ENCODE assay signal across 8 cellular contexts in the genomic region with DNA sequence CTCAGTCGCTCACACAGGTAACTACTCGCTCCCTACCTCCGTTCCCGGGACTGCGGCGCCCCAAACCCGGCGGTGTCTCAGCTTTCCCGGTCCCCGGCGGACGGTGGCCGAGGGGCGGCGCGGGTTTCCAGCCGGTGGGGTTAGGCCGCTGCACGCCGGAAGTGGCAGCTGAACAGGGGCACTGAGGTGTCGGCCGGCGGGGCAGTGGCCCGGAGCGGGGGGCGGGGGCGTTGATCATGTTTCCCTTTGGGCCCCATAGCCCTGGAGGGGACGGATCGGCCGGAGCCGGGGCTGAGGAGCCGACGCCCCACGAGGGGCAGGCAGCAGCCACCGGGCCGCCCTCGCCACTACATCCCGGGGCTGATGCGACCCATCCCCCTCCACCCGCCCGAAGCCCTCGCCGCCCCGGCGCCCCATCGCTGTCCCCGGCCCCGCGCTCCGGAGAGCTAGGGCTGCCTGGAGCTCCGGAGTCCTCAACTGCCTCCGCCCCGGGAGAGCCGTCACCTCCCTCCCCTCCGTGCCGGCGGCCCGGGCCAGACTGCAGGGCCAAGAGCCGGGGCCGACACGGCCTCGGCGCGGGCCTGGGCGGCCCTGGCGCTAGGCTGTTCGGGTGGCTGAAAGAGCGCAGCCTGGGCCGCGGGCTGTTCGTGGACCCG. TPM values are rescaled to one million over a fixed set of nuclear protein-coding genes. Genes with fewer than 3 reads are reported as not detected.
DNase-seq lines count a peak whose midpoint lies in the region; ATAC-seq and TF ChIP-seq lines count a peak whose summit lies in the region.

A gene with protein sequence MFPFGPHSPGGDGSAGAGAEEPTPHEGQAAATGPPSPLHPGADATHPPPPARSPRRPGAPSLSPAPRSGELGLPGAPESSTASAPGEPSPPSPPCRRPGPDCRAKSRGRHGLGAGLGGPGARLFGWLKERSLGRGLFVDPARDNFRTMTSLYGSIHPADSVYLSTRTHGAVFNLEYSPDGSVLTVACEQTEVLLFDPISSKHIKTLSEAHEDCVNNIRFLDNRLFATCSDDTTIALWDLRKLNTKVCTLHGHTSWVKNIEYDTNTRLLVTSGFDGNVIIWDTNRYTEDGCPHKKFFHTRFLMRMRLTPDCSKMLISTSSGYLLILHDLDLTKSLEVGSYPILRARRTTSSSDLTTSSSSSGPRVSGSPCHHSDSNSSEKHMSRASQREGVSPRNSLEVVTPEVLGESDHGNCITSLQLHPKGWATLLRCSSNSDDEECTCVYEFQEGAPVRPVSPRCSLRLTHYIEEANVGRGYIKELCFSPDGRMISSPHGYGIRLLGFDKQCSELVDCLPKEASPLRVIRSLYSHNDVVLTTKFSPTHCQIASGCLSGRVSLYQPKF (plus strand): TSS at position 167 of the 656 bp plus-strand sequence. CDS start 70 bp downstream, at position 237.

- peak within 1 kb of the TSS; percentile 93 for H3K4me3 Mint-ChIP-seq in activated CD8-positive, alpha-beta T cell treated with anti-CD3 and anti-CD28 coated beads for 36 hours

- H3K27me3 Mint-ChIP-seq in activated CD8-positive, alpha-beta T cell treated with anti-CD3 and anti-CD28 coated beads for 36 hours: no peaks in the 10 kb centered on the region

- CTCF ChIA-PET in activated CD8-positive, alpha-beta T cell treated with anti-CD3 and anti-CD28 coated beads for 36 hours (lab: Charles Lee): interaction anchor here (0.6 to 1.0 kb wide), 2 partner anchors 10 to 15 kb away, joined by 3 read pairs; a partner anchor contains a TSS

- WGBS in ectodermal cell, 2 experiments: 0% methylated on average over 72 of the region's 72 CpGs
- 1% methylated on average over 57 to 72 of the region's 72 CpGs for WGBS in lung, 2 donors

- ATAC-seq in GM19043 (IDR thresholded peaks at IDR 0.05; ENCODE audit: low read depth, unreplicated experiment) (peak; percentile 55), HG03354 (IDR thresholded peaks at IDR 0.05; ENCODE audit: poor library complexity, severe bottlenecking, unreplicated experiment) (peak; percentile 80), lung (ENCODE audit: insufficient read depth, low FRiP score) (peak; percentile 98)
- peak; percentile 89 for ATAC-seq in activated CD8-positive, alpha-beta T cell treated with anti-CD3 and anti-CD28 coated beads for 36 hours

- H3K4me3 ChIP-seq in BLaER1: peak within 1 kb of the TSS; percentile 97
- H3K4me3 ChIP-seq in ectodermal cell (ENCODE audit: insufficient read depth, low read depth, low read length): peak within 1 kb of the TSS; percentile 66
- peak within 1 kb of the TSS; percentile 82 for H3K4me3 ChIP-seq in lung

- H3K9me3 ChIP-seq in BLaER1 (no peaks in the 10 kb centered on the region), ectodermal cell (ENCODE audit: control insufficient read depth, low read length) (no peaks in the 10 kb centered on the region), lung (ENCODE audit: control insufficient read depth in 2 of 2, insufficient read depth in 1 of 2, low read length in 1 of 2) (no peaks in the 10 kb centered on the region)

- no peaks in the 10 kb centered on the region for H3K27me3 ChIP-seq in BLaER1
- H3K27me3 ChIP-seq in ectodermal cell (ENCODE audit: control insufficient read depth, insufficient read depth, low read length, poor library complexity, severe bottlenecking): no peaks in the 10 kb centered on the region
- H3K27me3 ChIP-seq in lung (ENCODE audit: control insufficient read depth, insufficient read depth): no peaks in the 10 kb centered on the region

- H3K4me2 ChIP-seq in BLaER1: peak within 1 kb of the TSS; percentile 98

- H3K9ac ChIP-seq in BLaER1: peak within 1 kb of the TSS; percentile 97

- intact Hi-C loops in activated CD8-positive, alpha-beta T cell treated with anti-CD3 and anti-CD28 coated beads for 36 hours (cut with micrococcal nuclease): no loop called here

- POLR2A ChIA-PET in activated CD8-positive, alpha-beta T cell treated with anti-CD3 and anti-CD28 coated beads for 36 hours (lab: Charles Lee): interaction anchor here (0.6 to 3.0 kb wide), 10 partner anchors 10 to 775 kb away, joined by 3 to 29 read pairs (median 3); a partner anchor contains a TSS

- H3K36me3 ChIP-seq in BLaER1 (peaks cover 4% of the 10 kb centered on the region; the same call in 1 of the 2 replicates), ectodermal cell (ENCODE audit: control insufficient read depth, insufficient read depth, low read length) (no peaks in the 10 kb centered on the region), lung (ENCODE audit: control insufficient read depth in 2 of 2, insufficient read depth in 2 of 2, low read length in 2 of 2) (peaks cover 0 to 2% of the 10 kb centered on the region in 2 donors)

- DNase-seq in NCI-H526 (lab: John Stamatoyannopoulos, UW): peak; percentile 63 to 92
- DNase-seq in activated CD8-positive, alpha-beta T cell treated with anti-CD3 and anti-CD28 coated beads for 36 hours: peak; percentile 88
- peak; percentile 92 for DNase-seq in lung (ENCODE audit: low spot score)
- peak; percentile 79 to 94 (median 79) for DNase-seq in stimulated activated CD4-positive, alpha-beta T cell treated with anti-CD3 and anti-CD28 coated beads, TNF-alpha, amount 100 ng/mL, for 4 hours (ENCODE audit: low read depth in 3 of 3)

- peaks cover 36% of the 10 kb centered on the region for H3K4me1 Mint-ChIP-seq in activated CD8-positive, alpha-beta T cell treated with anti-CD3 and anti-CD28 coated beads for 36 hours (ENCODE audit: low read depth)

- H3K4me1 ChIP-seq in BLaER1: peaks cover 38% of the 10 kb centered on the region
- peaks cover 7% of the 10 kb centered on the region for H3K4me1 ChIP-seq in ectodermal cell (ENCODE audit: control insufficient read depth, insufficient read depth, low read length)
- peaks cover 8% of the 10 kb centered on the region in 2 donors for H3K4me1 ChIP-seq in lung (ENCODE audit: control insufficient read depth in 2 of 2, insufficient read depth in 2 of 2, low read length in 2 of 2)

- H3K9me3 Mint-ChIP-seq in activated CD8-positive, alpha-beta T cell treated with anti-CD3 and anti-CD28 coated beads for 36 hours: no peaks in the 10 kb centered on the region

- H3K27ac ChIP-seq in BLaER1: peak within 1 kb of the TSS; percentile 93
- H3K27ac ChIP-seq in ectodermal cell (ENCODE audit: insufficient read depth, low read depth, low read length, poor library complexity, severe bottlenecking): peak within 1 kb of the TSS; percentile 62
- peak within 1 kb of the TSS; percentile 78 to 91 for H3K27ac ChIP-seq in lung (ENCODE audit: low read depth in 1 of 2, low read length in 1 of 2)

- H3K27ac Mint-ChIP-seq in activated CD8-positive, alpha-beta T cell treated with anti-CD3 and anti-CD28 coated beads for 36 hours: peak within 1 kb of the TSS; percentile 89

- peaks cover 9% of the 10 kb centered on the region for H3K36me3 Mint-ChIP-seq in activated CD8-positive, alpha-beta T cell treated with anti-CD3 and anti-CD28 coated beads for 36 hours (ENCODE audit: low read depth)

- no peak for TF ChIP-seq CTCF in activated CD8-positive, alpha-beta T cell treated with anti-CD3 and anti-CD28 coated beads for 36 hours (IDR thresholded peaks at IDR 0.05)
- TF ChIP-seq CTCF in lung (IDR thresholded peaks at IDR 0.05; ENCODE audit: control extremely low read depth, extremely low read depth): no peak

- peaks cover 46% of the 10 kb centered on the region for H4K20me1 ChIP-seq in BLaER1

RNA-seq across cellular contexts. Expression of the gene that starts here (rescaled TPM):
- 10 to 100 TPM; 14.7 to 15.2 TPM for total RNA-seq in activated CD8-positive, alpha-beta T cell treated with anti-CD3 and anti-CD28 coated beads for 36 hours
- polyA plus RNA-seq in ectodermal cell (2013, experiment 1 of 4): 20.5 TPM
- 18.6 TPM for polyA plus RNA-seq in ectodermal cell (2013, experiment 2 of 4)
- polyA plus RNA-seq in ectodermal cell (2013, experiment 3 of 4): 21.2 TPM
- 21.7 TPM for polyA plus RNA-seq in ectodermal cell (2013, experiment 4 of 4)
- 10 to 100 TPM; 19.4 to 35.5 TPM for total RNA-seq in lung
- polyA plus RNA-seq in lung: 1 to 10 TPM; 5.8 to 8.3 TPM

Comparison
In these comparisons a context has a peak if more than half of its experiments do, and no peak if none do; other contexts are left out.
1. Peak in every context shown above with its lines: DNase-seq, ATAC-seq, H3K4me3 ChIP-seq and H3K27ac ChIP-seq.